In the genomic region with DNA sequence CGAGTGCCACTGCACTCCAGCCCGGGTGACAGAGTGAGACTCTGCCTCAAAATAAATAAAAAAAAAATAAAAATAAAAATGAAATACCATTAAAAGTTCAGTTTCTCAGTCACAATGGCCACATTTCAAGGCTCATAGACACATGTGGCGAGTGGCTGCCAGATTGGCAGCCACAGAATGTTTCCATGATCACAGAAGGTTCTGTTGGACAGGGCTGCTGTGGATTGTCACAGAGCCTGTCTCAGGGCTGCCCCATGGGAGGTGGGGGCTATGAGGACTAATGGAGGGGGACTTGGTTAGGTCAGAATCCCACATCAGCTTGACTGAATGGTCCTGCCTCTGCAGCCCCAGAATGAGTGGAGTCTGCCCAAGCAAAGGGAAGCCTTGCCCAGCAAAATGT, we compare ENCODE assay signal across 38 cellular contexts. TPM values are rescaled to one million over a fixed set of nuclear protein-coding genes. Genes with fewer than 3 reads are reported as not detected.
"Had no signal": no experiment of that assay in that cellular context is flagged by ENCODE, and none has a peak within 500 bp of the region (broad histone marks: within the 10 kb centered on the region; RNA-seq: fewer than 3 reads in every experiment).

No MANE protein-coding gene starts in this region.

- H3K27me3 ChIP-seq: MG63 had no signal

- H3K9ac ChIP-seq: KMS-11 had no signal

- H3K36me3 ChIP-seq: MG63 had no signal

- H3K4me2 ChIP-seq: KMS-11 had no signal

- H3K4me3 ChIP-seq: MG63 had no signal

- H3K27ac ChIP-seq: KMS-11 had no signal

- DNase-seq: Karpas-422, Kasumi-1, MG63, MM.1S, MV-4-11, NCI-H1048, NCI-H1092, NCI-H1092 treated with DMSO at 0.1 percent for 48 hours, NCI-H1105, NCI-H1105 treated with DMSO at 0.1 percent for 48 hours, NCI-H1417, NCI-H1417 treated with DMSO at 0.1 percent for 48 hours, NCI-H1436, NCI-H1436 treated with DMSO at 0.1 percent for 48 hours, NCI-H146, NCI-H1694, NCI-H1694 treated with DMSO at 0.1 percent for 48 hours, NCI-H187, NCI-H187 treated with DMSO at 0.1 percent for 48 hours, NCI-H1930, NCI-H2029, NCI-H2029 treated with DMSO at 0.1 percent for 48 hours, NCI-H2081, NCI-H2081 treated with DMSO at 0.1 percent for 48 hours, NCI-H2107, NCI-H2171, NCI-H2171 treated with DMSO at 0.1 percent for 48 hours, NCI-H2227 treated with DMSO at 0.1 percent for 48 hours, NCI-H226, NCI-H345, NCI-H446, NCI-H446 treated with DMSO at 0.1 percent for 48 hours, NCI-H510A had no signal

RNA-seq across cellular contexts. Expression of gene PLA2G1B, which starts 3.8 kb away (rescaled TPM):
- total RNA-seq: LHCN-M2, M059J, MCF 10A, NCI-H460 had no signal

RNA-seq across cellular contexts. Expression of gene MSI1, which starts 37.6 kb away (rescaled TPM):
- total RNA-seq: LHCN-M2, M059J, MCF 10A had no signal

RNA-seq across cellular contexts. Expression of gene RNU4-1, which starts 38.4 kb away (rescaled TPM):
- total RNA-seq: LHCN-M2, M059J, NCI-H460 had no signal

RNA-seq across cellular contexts. Expression of gene RNU4-2, which starts 39.7 kb away (rescaled TPM):
- total RNA-seq: LHCN-M2, NCI-H460 had no signal
